Comparison of ENCODE assay signal across 9 cellular contexts in the genomic region with DNA sequence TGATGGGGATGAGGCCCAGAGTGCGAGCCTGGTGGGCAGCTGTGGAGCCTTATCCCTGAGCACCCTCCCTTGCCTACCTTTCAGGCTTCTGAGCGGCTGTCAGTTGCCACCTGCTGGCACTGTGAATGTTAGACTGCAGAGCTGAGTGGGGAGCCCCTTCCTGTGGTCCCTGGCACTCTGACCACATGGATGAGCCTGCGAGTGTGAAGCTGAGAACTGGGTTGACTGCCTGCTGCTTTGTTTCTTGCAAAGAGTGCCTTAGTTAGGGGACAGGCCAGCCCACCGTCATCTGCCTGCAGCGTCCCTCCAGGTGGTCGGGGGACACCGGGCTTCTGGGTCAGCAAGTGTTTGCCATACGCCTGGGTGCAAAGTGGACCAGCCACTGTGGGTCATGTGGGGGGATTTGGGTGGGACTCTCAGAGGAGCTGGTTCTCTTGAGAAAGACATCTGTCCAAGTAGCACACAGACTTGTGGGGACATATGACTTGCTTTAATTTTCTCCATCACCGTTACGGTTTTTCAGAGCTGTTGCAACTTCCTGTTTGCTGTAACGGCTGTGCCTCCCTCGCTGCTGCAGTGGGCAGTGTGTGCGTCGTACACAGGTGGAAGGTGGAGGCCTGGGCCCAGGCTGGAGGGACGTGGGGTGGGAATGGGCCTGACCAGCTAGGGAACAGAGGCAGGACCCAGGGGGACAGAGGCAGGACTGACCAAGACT. TPM values are rescaled to one million over a fixed set of nuclear protein-coding genes. Genes with fewer than 3 reads are reported as not detected.
A peak's percentile ranks its signal among the peaks of the same experiment; 100 is the strongest.
DNase-seq lines count a peak whose midpoint lies in the region; ATAC-seq, FAIRE-seq and TF ChIP-seq lines count a peak whose summit lies in the region.
"Had no signal": no experiment of that assay in that cellular context is flagged by ENCODE, and none has a peak within 500 bp of the region (broad histone marks: within the 10 kb centered on the region; RNA-seq: fewer than 3 reads in every experiment).

No MANE protein-coding gene starts in this region.

- H3K27ac Mint-ChIP-seq in activated CD8-positive, alpha-beta T cell treated with anti-CD3 and anti-CD28 coated beads for 36 hours, result peak overlapping the region; percentile 89

- H3K9me3 ChIP-seq in DND-41 (ENCODE audit: insufficient read depth, low read length, severe bottlenecking), result no peaks in the 10 kb centered on the region
- H3K9me3 ChIP-seq in esophagus muscularis mucosa, result no peaks in the 10 kb centered on the region

- H3K9me3 Mint-ChIP-seq in activated CD8-positive, alpha-beta T cell treated with anti-CD3 and anti-CD28 coated beads for 36 hours, result no peaks in the 10 kb centered on the region

- TF ChIP-seq CTCF in DND-41 (IDR thresholded peaks at IDR 0.05; ENCODE audit: borderline replicate concordance, extremely low read depth, low read length, poor library complexity, severe bottlenecking) (peak; percentile 77), esophagus muscularis mucosa (IDR thresholded peaks at IDR 0.05) (no peak)
- peak; percentile 24 for TF ChIP-seq CTCF in activated CD8-positive, alpha-beta T cell treated with anti-CD3 and anti-CD28 coated beads for 36 hours (IDR thresholded peaks at IDR 0.05)

- DNase-seq in DND-41 (peak; percentile 90), GM19239 (ENCODE audit: insufficient read length, low spot score) (no peak), esophagus muscularis mucosa (ENCODE audit: extremely low spot score) (no peak), RKO (ENCODE audit: low spot score) (no peak), medulla oblongata (ENCODE audit: extremely low spot score) (no peak)
- peak; percentile 74 for DNase-seq in activated CD8-positive, alpha-beta T cell treated with anti-CD3 and anti-CD28 coated beads for 36 hours
- DNase-seq in stimulated activated CD4-positive, alpha-beta T cell treated with anti-CD3 and anti-CD28 coated beads, Interleukin-12 subunit alpha, Interleukin-12 subunit beta, amount 100 ng/mL, for 4 hours, result no peak

- H3K4me3 Mint-ChIP-seq in activated CD8-positive, alpha-beta T cell treated with anti-CD3 and anti-CD28 coated beads for 36 hours, result peak overlapping the region; percentile 68

- peaks cover 39% of the 10 kb centered on the region for H3K4me1 Mint-ChIP-seq in activated CD8-positive, alpha-beta T cell treated with anti-CD3 and anti-CD28 coated beads for 36 hours (ENCODE audit: low read depth)

- POLR2A ChIA-PET in activated CD8-positive, alpha-beta T cell treated with anti-CD3 and anti-CD28 coated beads for 36 hours (lab: Charles Lee), result interaction anchor here (1.0 to 3.8 kb wide), 5 partner anchors 9 to 55 kb away, joined by 3 to 32 read pairs (median 4); partner anchors contain the start of gene INPP5A

- no peak for TF ChIP-seq EP300 in esophagus muscularis mucosa (IDR thresholded peaks at IDR 0.05)

- H3K4me1 ChIP-seq in DND-41 (ENCODE audit: insufficient read depth, low read length) (peaks cover 62% of the 10 kb centered on the region), esophagus muscularis mucosa (peaks cover 62 to 89% (median 87%) of the 10 kb centered on the region in 4 donors)

- H3K27ac ChIP-seq in DND-41 (ENCODE audit: low read length) (peak overlapping the region; percentile 92), esophagus muscularis mucosa (replicated peaks in 1 of 4) (no peak overlapping the region)

- peaks cover 91% of the 10 kb centered on the region for H3K79me2 ChIP-seq in DND-41 (ENCODE audit: insufficient read depth, low read length)

- H3K27me3 Mint-ChIP-seq in activated CD8-positive, alpha-beta T cell treated with anti-CD3 and anti-CD28 coated beads for 36 hours, result no peaks in the 10 kb centered on the region

- intact Hi-C loops in activated CD8-positive, alpha-beta T cell treated with anti-CD3 and anti-CD28 coated beads for 36 hours (cut with micrococcal nuclease), result no loop called here
- intact Hi-C loops in esophagus muscularis mucosa (cut with DNase I), result no loop called here

- no peak for TF ChIP-seq POLR2A in esophagus muscularis mucosa (IDR thresholded peaks at IDR 0.05; ENCODE audit: low read depth)

- ATAC-seq in DND-41 (ENCODE audit: insufficient read depth, low read depth), result peak; percentile 87
- peak; percentile 47 for ATAC-seq in HG03196 (IDR thresholded peaks at IDR 0.05; ENCODE audit: unreplicated experiment)
- ATAC-seq in activated CD8-positive, alpha-beta T cell treated with anti-CD3 and anti-CD28 coated beads for 36 hours, result peak; percentile 68

- H3K36me3 Mint-ChIP-seq in activated CD8-positive, alpha-beta T cell treated with anti-CD3 and anti-CD28 coated beads for 36 hours (ENCODE audit: low read depth), result no peaks in the 10 kb centered on the region

- peak overlapping the region; percentile 61 for H3K9ac ChIP-seq in DND-41 (ENCODE audit: low read depth, low read length)

- H4K20me1 ChIP-seq in DND-41 (ENCODE audit: insufficient read depth, low read length), result peaks cover 21% of the 10 kb centered on the region

- H3K4me3 ChIP-seq in DND-41 (ENCODE audit: low read depth in 1 of 2, low read length in 2 of 2) (peak overlapping the region in 1 of 2 experiments; percentile 49; a peak in 2 of 4 replicates), esophagus muscularis mucosa (no peak overlapping the region)

- CTCF ChIA-PET in activated CD8-positive, alpha-beta T cell treated with anti-CD3 and anti-CD28 coated beads for 36 hours (lab: Charles Lee), result interaction anchor here (0.7 to 2.5 kb wide), 12 partner anchors 11 to 388 kb away, joined by 3 to 34 read pairs (median 4); no protein-coding TSS in a partner anchor

- peak; percentile 93 for FAIRE-seq in GM19239 (lab: Jason Lieb, UNC)
- FAIRE-seq: astrocyte had no signal

- 52% methylated on average over 13 of the region's 15 CpGs for WGBS in esophagus muscularis mucosa

- peak overlapping the region; percentile 66 for H3K4me2 ChIP-seq in DND-41 (ENCODE audit: insufficient read depth, low read length)

- H2AFZ ChIP-seq in DND-41 (ENCODE audit: low read depth, low read length), result peak overlapping the region; percentile 58

- H3K27me3 ChIP-seq in DND-41 (ENCODE audit: insufficient read depth, low read length, poor library complexity) (no peaks in the 10 kb centered on the region), esophagus muscularis mucosa (no peaks in the 10 kb centered on the region)

- H3K36me3 ChIP-seq in DND-41 (ENCODE audit: insufficient read depth, low read length), result 0 out of 2 replicates have a peak, but pooled peaks cover 4% of the 10 kb centered on the region
- H3K36me3 ChIP-seq in esophagus muscularis mucosa, result peaks cover 0 to 5% (median 0%) of the 10 kb centered on the region in 4 donors

RNA-seq across cellular contexts. Expression of gene INPP5A, which starts 13.7 kb away (rescaled TPM):
- total RNA-seq in activated CD8-positive, alpha-beta T cell treated with anti-CD3 and anti-CD28 coated beads for 36 hours, result 10 to 100 TPM in 1 of 2 experiments, 1 to 10 TPM in 1; 9.6 to 10.4 TPM
- 100 to 1,000 TPM; 234 to 301 (median 245) TPM for total RNA-seq in esophagus muscularis mucosa

Comparison
In these comparisons a context has a peak if more than half of its experiments do, and no peak if none do; other contexts are left out.
1. DNase-seq: peak in DND-41 (single experiment) and activated CD8-positive, alpha-beta T cell treated with anti-CD3 and anti-CD28 coated beads for 36 hours (single experiment); none in GM19239 (single experiment), esophagus muscularis mucosa (single experiment), RKO (single experiment), medulla oblongata (single experiment) and stimulated activated CD4-positive, alpha-beta T cell treated with anti-CD3 and anti-CD28 coated beads, Interleukin-12 subunit alpha, Interleukin-12 subunit beta, amount 100 ng/mL, for 4 hours (single experiment).
2. CTCF ChIP-seq: peak in DND-41 (single experiment) and activated CD8-positive, alpha-beta T cell treated with anti-CD3 and anti-CD28 coated beads for 36 hours (single experiment); none in esophagus muscularis mucosa (0 of 3).
3. RNA of gene INPP5A, which starts 13.7 kb away (total RNA-seq): 234 to 301 TPM in esophagus muscularis mucosa; 9.6 to 10.4 TPM in activated CD8-positive, alpha-beta T cell treated with anti-CD3 and anti-CD28 coated beads for 36 hours; every median in the first group is over 10 times any median in the second.
4. Peak in every context shown above with its lines, with median percentiles within 50 percentile points of each other: ATAC-seq.